ENCODE assay signal across 19 cellular contexts in the genomic region with DNA sequence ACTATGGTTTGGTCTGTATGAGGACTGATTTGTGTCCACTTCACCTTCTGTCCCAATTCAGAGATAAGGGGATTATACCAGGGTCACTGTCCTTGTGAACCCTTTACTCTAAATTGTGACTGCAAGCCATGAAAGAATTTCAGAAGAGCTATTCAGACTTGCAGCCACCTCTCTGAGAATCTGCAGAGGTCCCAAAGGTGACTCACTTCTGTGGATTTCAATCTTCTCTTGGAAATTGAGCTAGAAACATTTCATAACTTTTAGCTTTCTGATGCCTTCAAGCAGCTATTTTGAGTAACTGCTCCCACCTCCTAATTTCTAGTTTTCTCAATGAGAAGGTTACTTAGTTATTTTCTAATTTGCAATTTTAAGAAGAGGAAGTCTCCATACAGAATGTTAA.
DNase-seq lines count a peak whose midpoint lies in the region; ATAC-seq and TF ChIP-seq lines count a peak whose summit lies in the region.
"Had no signal": no experiment of that assay in that cellular context is flagged by ENCODE, and none has a peak within 500 bp of the region (broad histone marks: within the 10 kb centered on the region; RNA-seq: fewer than 3 reads in every experiment).

No MANE protein-coding gene starts in this region.

- POLR2A ChIA-PET in activated CD8-positive, alpha-beta T cell treated with anti-CD3 and anti-CD28 coated beads, Interleukin-2, amount 10 ng/mL, durations not matched to agents 7 days and 5 days (lab: Charles Lee) = no interaction called here
- POLR2A ChIA-PET in naive thymus-derived CD8-positive, alpha-beta T cell (lab: Charles Lee) = no interaction called here

- peak; percentile 72 for DNase-seq in HCEC 1CT
- peak; percentile 69 for DNase-seq in amniotic epithelial cell (ENCODE audit: low read depth)
- DNase-seq in fibroblast of pulmonary artery (ENCODE audit: low read depth) = peak; percentile 53
- no peak for DNase-seq in smooth muscle cell (lab: John Stamatoyannopoulos, UW; ENCODE audit: unreplicated experiment)
- DNase-seq in activated CD8-positive, alpha-beta T cell treated with anti-CD3 and anti-CD28 coated beads, Interleukin-2, amount 10 ng/mL, durations not matched to agents 7 days and 5 days = no peak
- DNase-seq in left lung = no peak
- no peak for DNase-seq in NCI-H1048 (lab: John Stamatoyannopoulos, UW)
- no peak for DNase-seq in naive thymus-derived CD8-positive, alpha-beta T cell
- DNase-seq: activated CD4-positive, alpha-beta T cell treated with anti-CD3 and anti-CD28 coated beads, Interleukin-2, amount 50 U/mL, for 48 hours; activated T-cell treated with anti-CD3 and anti-CD28 coated beads, Interleukin-2, amount 50 U/mL, for 48 hours; DMS53; glutamatergic neuron; psoas muscle; stimulated activated naive CD4-positive, alpha-beta T cell had no signal

- H3K4me2 ChIP-seq in smooth muscle cell = peak overlapping the region; percentile 43

- ATAC-seq in activated CD8-positive, alpha-beta T cell treated with anti-CD3 and anti-CD28 coated beads, Interleukin-2, amount 10 ng/mL, durations not matched to agents 7 days and 5 days = no peak
- ATAC-seq in left lung = no peak
- no peak for ATAC-seq in naive thymus-derived CD8-positive, alpha-beta T cell
- ATAC-seq: activated naive CD4-positive, alpha-beta T cell treated with anti-CD3 and anti-CD28 coated beads, Interleukin-2, amount 50 U/mL, for 72 hours; psoas muscle had no signal

- no peaks in the 10 kb centered on the region for H3K4me1 ChIP-seq in smooth muscle cell (ENCODE audit: low read depth)
- no peaks in the 10 kb centered on the region for H3K4me1 ChIP-seq in left lung
- H3K4me1 ChIP-seq: psoas muscle had no signal

- H3K9me3 Mint-ChIP-seq in activated CD8-positive, alpha-beta T cell treated with anti-CD3 and anti-CD28 coated beads, Interleukin-2, amount 10 ng/mL, durations not matched to agents 7 days and 5 days (ENCODE audit: insufficient read depth) = no peaks in the 10 kb centered on the region
- H3K9me3 Mint-ChIP-seq in naive thymus-derived CD8-positive, alpha-beta T cell = peaks cover 0 to 8% (median 0%) of the 10 kb centered on the region in 9 donors

- no peaks in the 10 kb centered on the region for H3K9me3 ChIP-seq in smooth muscle cell (replicated peaks; ENCODE audit: low read depth)
- H3K9me3 ChIP-seq in left lung = no peaks in the 10 kb centered on the region
- H3K9me3 ChIP-seq: psoas muscle had no signal

- H3K4me3 ChIP-seq in fibroblast of pulmonary artery (replicated peaks; ENCODE audit: low read depth, low read length) (no peak overlapping the region), smooth muscle cell (no peak overlapping the region), left lung (no peak overlapping the region)
- H3K4me3 ChIP-seq: psoas muscle had no signal

- H3K36me3 ChIP-seq in smooth muscle cell (ENCODE audit: low read depth) (no peaks in the 10 kb centered on the region), left lung (no peaks in the 10 kb centered on the region)

- H3K27me3 ChIP-seq in smooth muscle cell (ENCODE audit: low read depth) (no peaks in the 10 kb centered on the region), left lung (no peaks in the 10 kb centered on the region)

- CTCF ChIA-PET in activated CD8-positive, alpha-beta T cell treated with anti-CD3 and anti-CD28 coated beads, Interleukin-2, amount 10 ng/mL, durations not matched to agents 7 days and 5 days (lab: Charles Lee) = no interaction called here

- no peak overlapping the region for H2AFZ ChIP-seq in smooth muscle cell (ENCODE audit: low read depth)

- no peaks in the 10 kb centered on the region for H3K79me2 ChIP-seq in smooth muscle cell (ENCODE audit: low read depth)

- H4K20me1 ChIP-seq in smooth muscle cell (ENCODE audit: low read depth) = no peaks in the 10 kb centered on the region

- no peak overlapping the region for H3K4me3 Mint-ChIP-seq in activated CD8-positive, alpha-beta T cell treated with anti-CD3 and anti-CD28 coated beads, Interleukin-2, amount 10 ng/mL, durations not matched to agents 7 days and 5 days
- H3K4me3 Mint-ChIP-seq in naive thymus-derived CD8-positive, alpha-beta T cell = no peak overlapping the region
- H3K4me3 Mint-ChIP-seq: CD14-positive monocyte; central memory CD8-positive, alpha-beta T cell; nephron; type B pancreatic cell had no signal

- TF ChIP-seq CTCF in fibroblast of pulmonary artery (IDR thresholded peaks at IDR 0.05; ENCODE audit: low read length, missing control alignments) = no peak
- TF ChIP-seq CTCF in smooth muscle cell (IDR thresholded peaks at IDR 0.05; ENCODE audit: borderline replicate concordance, insufficient read depth, poor library complexity, severe bottlenecking) = no peak
- TF ChIP-seq CTCF in left lung (IDR thresholded peaks at IDR 0.05) = no peak

- H3K4me1 Mint-ChIP-seq in activated CD8-positive, alpha-beta T cell treated with anti-CD3 and anti-CD28 coated beads, Interleukin-2, amount 10 ng/mL, durations not matched to agents 7 days and 5 days (ENCODE audit: low read depth) = no peaks in the 10 kb centered on the region
- no peaks in the 10 kb centered on the region for H3K4me1 Mint-ChIP-seq in naive thymus-derived CD8-positive, alpha-beta T cell
- H3K4me1 Mint-ChIP-seq: CD14-positive monocyte; central memory CD8-positive, alpha-beta T cell; nephron had no signal

- H3K9ac ChIP-seq in smooth muscle cell (ENCODE audit: low read depth) = no peak overlapping the region

- H3K27ac ChIP-seq in smooth muscle cell (ENCODE audit: low read depth) (peak overlapping the region; percentile 11), left lung (no peak overlapping the region)
- H3K27ac ChIP-seq: psoas muscle had no signal

- H3K36me3 Mint-ChIP-seq in activated CD8-positive, alpha-beta T cell treated with anti-CD3 and anti-CD28 coated beads, Interleukin-2, amount 10 ng/mL, durations not matched to agents 7 days and 5 days (ENCODE audit: low read depth) = no peaks in the 10 kb centered on the region
- H3K36me3 Mint-ChIP-seq in naive thymus-derived CD8-positive, alpha-beta T cell = no peaks in the 10 kb centered on the region
- H3K36me3 Mint-ChIP-seq: activated naive CD4-positive, alpha-beta T cell treated with anti-CD3 and anti-CD28 coated beads, Interleukin-2, amount 50 U/mL, for 72 hours; CD14-positive monocyte; type B pancreatic cell had no signal

- no peaks in the 10 kb centered on the region for H3K27me3 Mint-ChIP-seq in activated CD8-positive, alpha-beta T cell treated with anti-CD3 and anti-CD28 coated beads, Interleukin-2, amount 10 ng/mL, durations not matched to agents 7 days and 5 days (ENCODE audit: low read depth)
- no peaks in the 10 kb centered on the region for H3K27me3 Mint-ChIP-seq in naive thymus-derived CD8-positive, alpha-beta T cell
- H3K27me3 Mint-ChIP-seq: central memory CD8-positive, alpha-beta T cell had no signal

- H3F3A ChIP-seq in smooth muscle cell (ENCODE audit: low read depth) = no peaks in the 10 kb centered on the region

- intact Hi-C loops in left lung (cut with DNase I) = no loop called here

- H3K27ac Mint-ChIP-seq in activated CD8-positive, alpha-beta T cell treated with anti-CD3 and anti-CD28 coated beads, Interleukin-2, amount 10 ng/mL, durations not matched to agents 7 days and 5 days = no peak overlapping the region
- H3K27ac Mint-ChIP-seq in naive thymus-derived CD8-positive, alpha-beta T cell = no peak overlapping the region
- H3K27ac Mint-ChIP-seq: activated naive CD4-positive, alpha-beta T cell treated with anti-CD3 and anti-CD28 coated beads, Interleukin-2, amount 50 U/mL, for 72 hours; CD14-positive monocyte; nephron; type B pancreatic cell had no signal

Comparison
In these comparisons a context has a peak if more than half of its experiments do, and no peak if none do; other contexts are left out.
1. DNase-seq: peak in HCEC 1CT (single experiment), amniotic epithelial cell (single experiment) and fibroblast of pulmonary artery (single experiment); none in smooth muscle cell (single experiment), activated CD8-positive, alpha-beta T cell treated with anti-CD3 and anti-CD28 coated beads, Interleukin-2, amount 10 ng/mL, durations not matched to agents 7 days and 5 days (single experiment), left lung (0 of 2), NCI-H1048 (single experiment) and naive thymus-derived CD8-positive, alpha-beta T cell (0 of 10).